In the genomic region with DNA sequence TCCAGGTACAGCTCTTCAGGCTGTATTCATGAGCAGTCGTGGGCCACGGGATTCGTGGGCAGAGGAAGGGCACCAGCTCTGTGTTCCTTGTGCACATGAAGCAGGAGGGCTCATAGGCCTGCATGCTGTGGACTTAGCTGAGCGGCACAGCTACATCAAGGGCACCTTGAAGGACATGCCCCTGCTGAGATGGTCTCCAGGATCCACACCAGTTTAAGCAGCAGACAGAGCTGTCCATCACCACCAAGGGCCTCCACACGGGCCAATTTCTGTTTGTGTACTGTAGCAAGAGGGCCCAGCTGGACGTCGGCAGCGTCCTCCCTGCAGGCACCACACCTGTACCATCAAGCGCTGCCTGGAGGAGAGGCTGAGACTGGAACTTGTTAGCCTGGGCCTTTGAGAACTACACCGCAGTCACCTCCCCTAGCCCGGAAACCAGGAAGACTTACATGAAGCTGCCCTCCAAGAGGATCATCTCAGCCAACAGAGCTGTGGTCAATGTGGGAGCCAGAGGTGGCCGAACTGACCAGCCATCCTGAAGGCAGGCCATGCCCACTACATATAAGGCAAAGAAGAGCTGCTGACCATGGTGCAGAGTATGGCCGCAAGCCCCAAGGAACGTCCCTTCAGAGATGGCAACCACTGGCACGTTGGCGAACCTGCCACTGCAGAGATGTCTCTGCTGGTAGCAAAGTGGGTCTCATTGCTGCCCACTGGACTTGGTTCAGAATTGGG, we compare ENCODE assay signal across 18 cellular contexts. TPM values are rescaled to one million over a fixed set of nuclear protein-coding genes. Genes with fewer than 3 reads are reported as not detected.
DNase-seq lines count a peak whose midpoint lies in the region; ATAC-seq and TF ChIP-seq lines count a peak whose summit lies in the region.
"Had no signal": no experiment of that assay in that cellular context is flagged by ENCODE, and none has a peak within 500 bp of the region (broad histone marks: within the 10 kb centered on the region; RNA-seq: fewer than 3 reads in every experiment).

No MANE protein-coding gene starts in this region.

- DNase-seq in A673 (ENCODE audit: low spot score): no peak
- no peak for DNase-seq in DND-41
- DNase-seq in activated T-cell treated with anti-CD3 and anti-CD28 coated beads, Interleukin-2, amount 50 U/mL, for 4 hours: no peak
- peak; percentile 51 for DNase-seq in lower lobe of right lung
- DNase-seq in kidney tubule cell (ENCODE audit: low spot score): no peak
- DNase-seq in activated T-helper 1 cell treated with anti-CD3 and anti-CD28 coated beads, Interleukin-12 subunit alpha, Interleukin-12 subunit beta, Interleukin-2, Interleukin-4 antibody, amounts not matched to agents 30 ng/mL and 10 ng/mL and 1 ng/mL, durations not matched to agents 14 hours and 24 hours and 36 hours (ENCODE audit: low spot score): no peak
- DNase-seq in HT-29 (ENCODE audit: low spot score): no peak
- DNase-seq: adrenal gland; Caco-2; effector memory CD8-positive, alpha-beta T cell; midbrain; NCI-H2081; sigmoid colon had no signal

- H4K20me1 ChIP-seq in DND-41 (ENCODE audit: insufficient read depth, low read length): no peaks in the 10 kb centered on the region

- ATAC-seq in DND-41 (ENCODE audit: insufficient read depth, low read depth) (no peak), lower lobe of right lung (no peak), HG02678 (IDR thresholded peaks at IDR 0.05; ENCODE audit: unreplicated experiment) (no peak)
- ATAC-seq in activated T-cell treated with anti-CD3 and anti-CD28 coated beads, Interleukin-2, amount 50 U/mL, for 4 hours: no peak
- ATAC-seq: effector memory CD8-positive, alpha-beta T cell had no signal

- no peaks in the 10 kb centered on the region for H3K27me3 Mint-ChIP-seq in activated T-cell treated with anti-CD3 and anti-CD28 coated beads, Interleukin-2, amount 50 U/mL, for 4 hours (ENCODE audit: low read depth)
- peaks cover 2% of the 10 kb centered on the region for H3K27me3 Mint-ChIP-seq in activated T-helper 1 cell treated with anti-CD3 and anti-CD28 coated beads, Interleukin-12 subunit alpha, Interleukin-12 subunit beta, Interleukin-2, Interleukin-4 antibody, amounts not matched to agents 30 ng/mL and 10 ng/mL and 1 ng/mL, durations not matched to agents 14 hours and 24 hours and 36 hours (ENCODE audit: insufficient read depth)
- H3K27me3 Mint-ChIP-seq: effector memory CD8-positive, alpha-beta T cell had no signal

- no peaks in the 10 kb centered on the region for H3K9me3 Mint-ChIP-seq in activated T-cell treated with anti-CD3 and anti-CD28 coated beads, Interleukin-2, amount 50 U/mL, for 4 hours
- no peaks in the 10 kb centered on the region for H3K9me3 Mint-ChIP-seq in activated T-helper 1 cell treated with anti-CD3 and anti-CD28 coated beads, Interleukin-12 subunit alpha, Interleukin-12 subunit beta, Interleukin-2, Interleukin-4 antibody, amounts not matched to agents 30 ng/mL and 10 ng/mL and 1 ng/mL, durations not matched to agents 14 hours and 24 hours and 36 hours
- H3K9me3 Mint-ChIP-seq: effector memory CD8-positive, alpha-beta T cell had no signal

- 0 out of 2 replicates have a peak, but pooled peaks cover 2% of the 10 kb centered on the region for H3K79me2 ChIP-seq in DND-41 (ENCODE audit: insufficient read depth, low read length)
- H3K79me2 ChIP-seq: hepatocyte had no signal

- H3K27me3 ChIP-seq in A673 (replicated peaks; ENCODE audit: insufficient read depth, low read depth, low read length, poor library complexity): no peaks in the 10 kb centered on the region
- no peaks in the 10 kb centered on the region for H3K27me3 ChIP-seq in DND-41 (ENCODE audit: insufficient read depth, low read length, poor library complexity)
- no peaks in the 10 kb centered on the region for H3K27me3 ChIP-seq in lower lobe of right lung (ENCODE audit: low read depth)
- H3K27me3 ChIP-seq: adrenal gland, hepatocyte, sigmoid colon, uterus had no signal

- H3K4me3 ChIP-seq in A673 (ENCODE audit: low read depth, low read length, poor library complexity, severe bottlenecking) (no peak overlapping the region), DND-41 (ENCODE audit: low read depth in 1 of 2, low read length in 2 of 2) (no peak overlapping the region), lower lobe of right lung (no peak overlapping the region)
- H3K4me3 ChIP-seq: adrenal gland, HAP-1, hepatocyte, sigmoid colon, uterus had no signal

- peaks cover 57% of the 10 kb centered on the region for H3K4me1 Mint-ChIP-seq in activated T-cell treated with anti-CD3 and anti-CD28 coated beads, Interleukin-2, amount 50 U/mL, for 4 hours (ENCODE audit: low read depth)
- H3K4me1 Mint-ChIP-seq in activated T-helper 1 cell treated with anti-CD3 and anti-CD28 coated beads, Interleukin-12 subunit alpha, Interleukin-12 subunit beta, Interleukin-2, Interleukin-4 antibody, amounts not matched to agents 30 ng/mL and 10 ng/mL and 1 ng/mL, durations not matched to agents 14 hours and 24 hours and 36 hours (ENCODE audit: low read depth): peaks cover 39% of the 10 kb centered on the region

- TF ChIP-seq CTCF in A673 (conservative IDR thresholded peaks at IDR 0.05; ENCODE audit: low read depth, low read length): no peak
- no peak for TF ChIP-seq CTCF in DND-41 (IDR thresholded peaks at IDR 0.05; ENCODE audit: borderline replicate concordance, extremely low read depth, low read length, poor library complexity, severe bottlenecking)
- TF ChIP-seq CTCF in lower lobe of right lung (IDR thresholded peaks at IDR 0.05): no peak

- no peaks in the 10 kb centered on the region for H3K36me3 Mint-ChIP-seq in activated T-cell treated with anti-CD3 and anti-CD28 coated beads, Interleukin-2, amount 50 U/mL, for 4 hours (ENCODE audit: insufficient read depth)
- peaks cover 2% of the 10 kb centered on the region for H3K36me3 Mint-ChIP-seq in activated T-helper 1 cell treated with anti-CD3 and anti-CD28 coated beads, Interleukin-12 subunit alpha, Interleukin-12 subunit beta, Interleukin-2, Interleukin-4 antibody, amounts not matched to agents 30 ng/mL and 10 ng/mL and 1 ng/mL, durations not matched to agents 14 hours and 24 hours and 36 hours (ENCODE audit: low read depth)

- no peak overlapping the region for H3K4me2 ChIP-seq in DND-41 (ENCODE audit: insufficient read depth, low read length)
- H3K4me2 ChIP-seq: hepatocyte had no signal

- no peak overlapping the region for H2AFZ ChIP-seq in DND-41 (ENCODE audit: low read depth, low read length)
- H2AFZ ChIP-seq: hepatocyte had no signal

- intact Hi-C loops in A673 (cut with micrococcal nuclease; ENCODE audit: unreplicated experiment): no loop called here
- intact Hi-C loops in lower lobe of right lung (cut with DNase I): no loop called here
- intact Hi-C loops in activated T-helper 1 cell treated with anti-CD3 and anti-CD28 coated beads, Interleukin-12 subunit alpha, Interleukin-12 subunit beta, Interleukin-2, Interleukin-4 antibody, amounts not matched to agents 30 ng/mL and 10 ng/mL and 1 ng/mL, durations not matched to agents 14 hours and 24 hours and 36 hours (cut with micrococcal nuclease): no loop called here

- H3K4me1 ChIP-seq in A673 (ENCODE audit: insufficient read depth, low read length, poor library complexity, severe bottlenecking): peaks cover 59% of the 10 kb centered on the region
- H3K4me1 ChIP-seq in DND-41 (ENCODE audit: insufficient read depth, low read length): peaks cover 60% of the 10 kb centered on the region
- H3K4me1 ChIP-seq in lower lobe of right lung: peaks cover 35% of the 10 kb centered on the region
- H3K4me1 ChIP-seq: adrenal gland had no signal

- H3K27ac Mint-ChIP-seq in activated T-helper 1 cell treated with anti-CD3 and anti-CD28 coated beads, Interleukin-12 subunit alpha, Interleukin-12 subunit beta, Interleukin-2, Interleukin-4 antibody, amounts not matched to agents 30 ng/mL and 10 ng/mL and 1 ng/mL, durations not matched to agents 14 hours and 24 hours and 36 hours: no peak overlapping the region
- H3K27ac Mint-ChIP-seq: effector memory CD8-positive, alpha-beta T cell had no signal

- H3K36me3 ChIP-seq in A673 (ENCODE audit: insufficient read depth, low read length, poor library complexity, severe bottlenecking): no peaks in the 10 kb centered on the region
- H3K36me3 ChIP-seq in DND-41 (ENCODE audit: insufficient read depth, low read length): no peaks in the 10 kb centered on the region
- peaks cover 21% of the 10 kb centered on the region for H3K36me3 ChIP-seq in lower lobe of right lung
- H3K36me3 ChIP-seq: HAP-1, uterus had no signal

- H3K27ac ChIP-seq in A673 (ENCODE audit: low read depth, low read length, poor library complexity, severe bottlenecking) (peak overlapping the region; percentile 89), DND-41 (ENCODE audit: low read length) (peak overlapping the region; percentile 88), lower lobe of right lung (peak overlapping the region; percentile 49)
- H3K27ac ChIP-seq: hepatocyte, uterus, VCaP had no signal

- TSS peak; percentile 67 for BruUV-seq in A673 (replicated peaks; lab: Mats Ljungman, UMichigan)

- peak overlapping the region; percentile 37 for H3K9ac ChIP-seq in DND-41 (ENCODE audit: low read depth, low read length)

- POLR2A ChIA-PET in A673 (lab: Charles Lee; ENCODE audit: low non-redundant PET): no interaction called here

- CTCF ChIA-PET in A673 (lab: Charles Lee): interaction anchor here (1.0 kb wide), 1 partner anchor 157 kb away, joined by 3 read pairs; no protein-coding TSS in a partner anchor

- H3K9me3 ChIP-seq in A673 (ENCODE audit: low read depth, low read length, poor library complexity, severe bottlenecking): no peaks in the 10 kb centered on the region
- H3K9me3 ChIP-seq in DND-41 (ENCODE audit: insufficient read depth, low read length, severe bottlenecking): no peaks in the 10 kb centered on the region
- H3K9me3 ChIP-seq in lower lobe of right lung: no peaks in the 10 kb centered on the region
- H3K9me3 ChIP-seq: adrenal gland, Caco-2, HAP-1, sigmoid colon, uterus had no signal

- peak overlapping the region; percentile 4 for H3K4me3 Mint-ChIP-seq in activated T-cell treated with anti-CD3 and anti-CD28 coated beads, Interleukin-2, amount 50 U/mL, for 4 hours
- no peak overlapping the region for H3K4me3 Mint-ChIP-seq in activated T-helper 1 cell treated with anti-CD3 and anti-CD28 coated beads, Interleukin-12 subunit alpha, Interleukin-12 subunit beta, Interleukin-2, Interleukin-4 antibody, amounts not matched to agents 30 ng/mL and 10 ng/mL and 1 ng/mL, durations not matched to agents 14 hours and 24 hours and 36 hours
- H3K4me3 Mint-ChIP-seq: effector memory CD8-positive, alpha-beta T cell had no signal

RNA-seq across cellular contexts. Expression of a gene that starts 32.7 kb away (rescaled TPM):
- 17.8 and 17.9 TPM in 2 replicates for total RNA-seq in A673 (2021)
- total RNA-seq in activated T-cell treated with anti-CD3 and anti-CD28 coated beads, Interleukin-2, amount 50 U/mL, for 4 hours: 10 to 100 TPM; 25.9 to 26.3 (median 26.0) TPM
- 6.0 TPM for total RNA-seq in lower lobe of right lung
- total RNA-seq in activated T-helper 1 cell treated with anti-CD3 and anti-CD28 coated beads, Interleukin-12 subunit alpha, Interleukin-12 subunit beta, Interleukin-2, Interleukin-4 antibody, amounts not matched to agents 30 ng/mL and 10 ng/mL and 1 ng/mL, durations not matched to agents 14 hours and 24 hours and 36 hours: 20.6 and 21.5 TPM in 2 replicates
- 96.1 and 115 TPM in 2 replicates for total RNA-seq in HT-29 (2014; rRNA removed; shearing (Covaris generic))

RNA-seq across cellular contexts. Expression of a gene that starts 32.7 kb away (rescaled TPM):
- total RNA-seq in A673 (2021) (22.7 and 25.6 TPM in 2 replicates), lower lobe of right lung (24.3 TPM)
- total RNA-seq in activated T-cell treated with anti-CD3 and anti-CD28 coated beads, Interleukin-2, amount 50 U/mL, for 4 hours: 10 to 100 TPM; 13.7 to 19.5 (median 14.5) TPM
- 22.2 and 24.1 TPM in 2 replicates for total RNA-seq in activated T-helper 1 cell treated with anti-CD3 and anti-CD28 coated beads, Interleukin-12 subunit alpha, Interleukin-12 subunit beta, Interleukin-2, Interleukin-4 antibody, amounts not matched to agents 30 ng/mL and 10 ng/mL and 1 ng/mL, durations not matched to agents 14 hours and 24 hours and 36 hours
- 37.9 and 42.8 TPM in 2 replicates for total RNA-seq in HT-29 (2014; rRNA removed; shearing (Covaris generic))

RNA-seq across cellular contexts. Expression of a gene that starts 54.2 kb away (rescaled TPM):
- 87.8 and 98.6 TPM in 2 replicates for total RNA-seq in A673 (2021)
- 100 to 1,000 TPM in 1 of 3 donors, 10 to 100 TPM in 2; 95.0 to 118 (median 95.5) TPM for total RNA-seq in activated T-cell treated with anti-CD3 and anti-CD28 coated beads, Interleukin-2, amount 50 U/mL, for 4 hours
- 235 TPM for total RNA-seq in lower lobe of right lung
- total RNA-seq in activated T-helper 1 cell treated with anti-CD3 and anti-CD28 coated beads, Interleukin-12 subunit alpha, Interleukin-12 subunit beta, Interleukin-2, Interleukin-4 antibody, amounts not matched to agents 30 ng/mL and 10 ng/mL and 1 ng/mL, durations not matched to agents 14 hours and 24 hours and 36 hours: 99.4 and 112 TPM in 2 replicates
- total RNA-seq in HT-29 (2014; rRNA removed; shearing (Covaris generic)): 665 and 669 TPM in 2 replicates

RNA-seq across cellular contexts. Expression of a gene that starts 54.2 kb away (rescaled TPM):
- total RNA-seq in A673 (2021): 25.2 and 32.6 TPM in 2 replicates
- total RNA-seq in activated T-cell treated with anti-CD3 and anti-CD28 coated beads, Interleukin-2, amount 50 U/mL, for 4 hours: 10 to 100 TPM; 15.4 to 21.6 (median 19.4) TPM
- total RNA-seq in lower lobe of right lung: 47.5 TPM
- total RNA-seq in activated T-helper 1 cell treated with anti-CD3 and anti-CD28 coated beads, Interleukin-12 subunit alpha, Interleukin-12 subunit beta, Interleukin-2, Interleukin-4 antibody, amounts not matched to agents 30 ng/mL and 10 ng/mL and 1 ng/mL, durations not matched to agents 14 hours and 24 hours and 36 hours: 19.0 and 20.0 TPM in 2 replicates
- 88.4 and 95.8 TPM in 2 replicates for total RNA-seq in HT-29 (2014; rRNA removed; shearing (Covaris generic))
